ENCODE assay signal across 23 cellular contexts in genomic region chr21:41119901-41120300, GRCh38.
"Had no signal": no experiment of that assay in that cellular context is flagged by ENCODE, and none has a peak within 500 bp of the region (broad histone marks: within the 10 kb centered on the region; RNA-seq: fewer than 3 reads in every experiment).

No MANE protein-coding gene starts in this region.

- H3K27me3 ChIP-seq: thyroid gland had no signal

- H3K36me3 ChIP-seq: esophagus squamous epithelium, heart right ventricle, lower lobe of right lung, pancreas, thyroid gland had no signal

- H3K4me1 ChIP-seq: lower lobe of right lung, pancreas, thyroid gland had no signal

- H3K4me2 ChIP-seq: smooth muscle cell had no signal

- ATAC-seq: heart right ventricle; left ventricle myocardium superior; lower lobe of right lung; natural killer cell; pancreas; sciatic nerve; stimulated activated naive CD8-positive, alpha-beta T cell treated with anti-CD3 and anti-CD28 coated beads, Interleukin-15, amount 100 ng/mL, for 72 hours had no signal

- DNase-seq: dorsolateral prefrontal cortex; effector CD4-positive, alpha-beta T cell; endodermal cell; esophagus squamous epithelium; foreskin melanocyte; glutamatergic neuron; heart right ventricle; hippocampal formation; kidney glomerular epithelial cell; left ventricle myocardium superior; lower lobe of right lung; natural killer cell; occipital lobe; pancreas; stimulated activated CD4-positive, alpha-beta T cell treated with anti-CD3 and anti-CD28 coated beads, Interleukin-12 subunit alpha, Interleukin-12 subunit beta, amount 100 ng/mL, for 4 hours; stimulated activated CD4-positive, alpha-beta T cell treated with anti-CD3 and anti-CD28 coated beads, Interleukin-1b, Interleukin-23, amount 100 ng/mL, for 48 hours; stimulated activated CD4-positive, alpha-beta T cell treated with anti-CD3 and anti-CD28 coated beads, Interleukin-4, amount 100 ng/mL, for 1 hour; stimulated activated CD8-positive, alpha-beta memory T cell treated with anti-CD3 and anti-CD28 coated beads, Interleukin-4, amount 100 ng/mL, for 48 hours; stimulated activated naive CD4-positive, alpha-beta T cell; stimulated activated naive CD8-positive, alpha-beta T cell treated with anti-CD3 and anti-CD28 coated beads, Interleukin-15, amount 100 ng/mL, for 72 hours; thyroid gland had no signal

- H3K9me3 ChIP-seq: esophagus squamous epithelium, heart right ventricle, lower lobe of right lung, pancreas, thyroid gland had no signal

- H3K27ac ChIP-seq: dorsolateral prefrontal cortex, esophagus squamous epithelium, heart right ventricle, lower lobe of right lung, pancreas, thyroid gland had no signal

- H3K4me3 ChIP-seq: dorsolateral prefrontal cortex, esophagus squamous epithelium, heart right ventricle, lower lobe of right lung, pancreas, smooth muscle cell, thyroid gland had no signal
